Comparison of ENCODE assay signal across 22 cellular contexts in genomic region chr3:39593341-39593740, GRCh38.
"Had no signal": no experiment of that assay in that cellular context is flagged by ENCODE, and none has a peak within 500 bp of the region (broad histone marks: within the 10 kb centered on the region; RNA-seq: fewer than 3 reads in every experiment).

No MANE protein-coding gene starts in this region.

- ATAC-seq: esophagus mucosa; gastrocnemius medialis; heart right ventricle; left cardiac atrium; left lung; left ventricle myocardium superior; lower lobe of right lung; naive thymus-derived CD4-positive, alpha-beta T cell had no signal

- H3K36me3 ChIP-seq: esophagus squamous epithelium, gastrocnemius medialis, heart right ventricle, left lung, lower lobe of right lung had no signal

- H3K27me3 ChIP-seq: dorsolateral prefrontal cortex, esophagus squamous epithelium, gastrocnemius medialis, heart right ventricle, left lung had no signal

- DNase-seq: dorsolateral prefrontal cortex; effector CD4-positive, alpha-beta T cell; effector memory CD4-positive, alpha-beta T cell; erythroblast; esophagus squamous epithelium; foreskin fibroblast; foreskin melanocyte; gastrocnemius medialis; glutamatergic neuron; head of caudate nucleus; heart right ventricle; hippocampal formation; left cardiac atrium; left lung; left ventricle myocardium superior; lower lobe of right lung; mesenchymal stem cell; midbrain; naive thymus-derived CD4-positive, alpha-beta T cell had no signal

- H3K4me3 ChIP-seq: coronary artery, dorsolateral prefrontal cortex, esophagus squamous epithelium, gastrocnemius medialis, heart right ventricle, left lung, lower lobe of right lung had no signal

- H3K4me1 ChIP-seq: esophagus squamous epithelium, gastrocnemius medialis, heart right ventricle, left lung, lower lobe of right lung had no signal

- H3K9me3 ChIP-seq: esophagus squamous epithelium, gastrocnemius medialis, heart right ventricle, left lung, lower lobe of right lung had no signal

- H3K27ac ChIP-seq: coronary artery, dorsolateral prefrontal cortex, epithelial cell of prostate, esophagus squamous epithelium, gastrocnemius medialis, heart right ventricle, left lung, lower lobe of right lung had no signal
